In the genomic region with DNA sequence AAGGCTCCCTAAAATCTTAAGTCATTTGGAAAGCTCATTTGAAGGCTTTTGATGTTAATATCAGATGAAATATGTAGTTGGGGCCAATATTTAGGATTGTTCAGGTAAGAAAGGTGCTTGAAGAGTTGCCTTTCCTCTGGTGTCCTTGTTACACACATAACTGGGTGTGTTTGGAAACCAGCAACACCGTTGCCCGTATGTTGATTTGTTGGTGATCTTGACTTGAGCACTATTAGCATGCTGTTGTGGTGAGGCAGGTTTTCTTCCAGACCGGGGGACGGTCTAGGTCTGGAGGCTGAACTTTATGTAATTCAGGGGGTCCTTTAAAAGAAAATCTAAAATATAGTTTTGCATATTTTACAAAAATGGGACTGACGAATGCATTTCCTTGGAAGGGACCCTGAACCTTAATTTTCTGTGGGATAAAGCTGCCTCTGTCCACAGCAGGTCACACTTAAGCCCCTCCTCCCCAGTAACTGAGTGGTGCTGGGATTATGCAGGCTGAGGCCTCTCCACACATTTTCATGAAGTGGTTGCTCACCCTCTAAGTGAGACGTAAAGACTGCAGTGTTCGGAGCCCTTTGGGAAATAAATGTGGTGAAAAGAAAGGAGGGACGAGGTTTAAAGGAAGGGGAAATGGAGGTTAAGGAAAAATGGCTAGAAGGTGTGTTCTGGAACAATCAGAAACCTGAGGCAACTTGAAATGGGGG, we compare ENCODE assay signal across 9 cellular contexts. TPM values are rescaled to one million over a fixed set of nuclear protein-coding genes. Genes with fewer than 3 reads are reported as not detected.
DNase-seq lines count a peak whose midpoint lies in the region; ATAC-seq and TF ChIP-seq lines count a peak whose summit lies in the region.
"Had no signal": no experiment of that assay in that cellular context is flagged by ENCODE, and none has a peak within 500 bp of the region (broad histone marks: within the 10 kb centered on the region; RNA-seq: fewer than 3 reads in every experiment).

No MANE protein-coding gene starts in this region.

- H3K9me3 ChIP-seq in mesodermal cell (ENCODE audit: control insufficient read depth, low read length), result no peaks in the 10 kb centered on the region

- H3K4me3 Mint-ChIP-seq in stimulated activated memory B cell treated with anti-CD40 and anti-IgM and Interleukin-4, amounts not matched to agents 10 μg/mL and 1 μg/mL and 100 μg/mL, for 72 hours, result no peak overlapping the region
- H3K4me3 Mint-ChIP-seq in T-helper 2 cell treated with Interferon-gamma antibody and Interleukin-4, amounts not matched to agents 5 μg/mL and 100 μg/mL, for 36 hours, result no peak overlapping the region

- peaks cover 23% of the 10 kb centered on the region for H3K4me1 ChIP-seq in mesodermal cell (ENCODE audit: control insufficient read depth, insufficient read depth, low read length, poor library complexity, severe bottlenecking)

- H3K27ac Mint-ChIP-seq in stimulated activated memory B cell treated with anti-CD40 and anti-IgM and Interleukin-4, amounts not matched to agents 10 μg/mL and 1 μg/mL and 100 μg/mL, for 72 hours, result no peak overlapping the region
- H3K27ac Mint-ChIP-seq in T-helper 2 cell treated with Interferon-gamma antibody and Interleukin-4, amounts not matched to agents 5 μg/mL and 100 μg/mL, for 36 hours, result no peak overlapping the region

- WGBS in mesodermal cell (ENCODE audit: insufficient coverage in 2 of 2), 2 experiments, result 37 to 46% methylated on average over 3 to 6 of the region's 8 CpGs

- CTCF ChIA-PET in AG04449 (lab: Yijun Ruan, JAX), result interaction anchor here (0.6 to 3.7 kb wide), 5 partner anchors 17 to 281 kb away, joined by 3 to 20 read pairs (median 3); no protein-coding TSS in a partner anchor

- H3K27ac ChIP-seq in mesodermal cell (ENCODE audit: low read depth, low read length, severe bottlenecking), result peak overlapping the region; percentile 36

- no peaks in the 10 kb centered on the region for H3K27me3 Mint-ChIP-seq in stimulated activated memory B cell treated with anti-CD40 and anti-IgM and Interleukin-4, amounts not matched to agents 10 μg/mL and 1 μg/mL and 100 μg/mL, for 72 hours
- H3K27me3 Mint-ChIP-seq in T-helper 2 cell treated with Interferon-gamma antibody and Interleukin-4, amounts not matched to agents 5 μg/mL and 100 μg/mL, for 36 hours (ENCODE audit: low read depth), result no peaks in the 10 kb centered on the region

- POLR2A ChIA-PET in AG04449 (lab: Yijun Ruan, JAX), result no interaction called here

- no peaks in the 10 kb centered on the region for H3K9me3 Mint-ChIP-seq in stimulated activated memory B cell treated with anti-CD40 and anti-IgM and Interleukin-4, amounts not matched to agents 10 μg/mL and 1 μg/mL and 100 μg/mL, for 72 hours
- H3K9me3 Mint-ChIP-seq in T-helper 2 cell treated with Interferon-gamma antibody and Interleukin-4, amounts not matched to agents 5 μg/mL and 100 μg/mL, for 36 hours, result no peaks in the 10 kb centered on the region

- DNase-seq in AG04449 (ENCODE audit: low read depth, low spot score) (no peak), KBM-7 (peak; percentile 33), cerebellar cortex (ENCODE audit: low spot score) (peak; percentile 68), EL (no peak), NCI-H1694 (lab: John Stamatoyannopoulos, UW) (no peak)
- no peak for DNase-seq in T-helper 2 cell treated with Interferon-gamma antibody and Interleukin-4, amounts not matched to agents 5 μg/mL and 100 μg/mL, for 36 hours (ENCODE audit: low spot score)
- DNase-seq: midbrain had no signal

- H3K36me3 ChIP-seq in mesodermal cell (ENCODE audit: control insufficient read depth, insufficient read depth, low read length), result peaks cover 49% of the 10 kb centered on the region

- H3K4me1 Mint-ChIP-seq in stimulated activated memory B cell treated with anti-CD40 and anti-IgM and Interleukin-4, amounts not matched to agents 10 μg/mL and 1 μg/mL and 100 μg/mL, for 72 hours, result peaks cover 17% of the 10 kb centered on the region
- H3K4me1 Mint-ChIP-seq in T-helper 2 cell treated with Interferon-gamma antibody and Interleukin-4, amounts not matched to agents 5 μg/mL and 100 μg/mL, for 36 hours (ENCODE audit: low read depth), result peaks cover 19% of the 10 kb centered on the region

- TF ChIP-seq CTCF in AG04449 (IDR thresholded peaks at IDR 0.05; ENCODE audit: insufficient read depth, low read length, missing control alignments), result no peak

- H3K4me3 ChIP-seq in AG04449 (ENCODE audit: low read depth, low read length), result peak overlapping the region; percentile 78
- peak overlapping the region; percentile 99 for H3K4me3 ChIP-seq in mesodermal cell (ENCODE audit: extremely low read depth, insufficient read depth, low read length, poor library complexity, severe bottlenecking)

- H3K36me3 Mint-ChIP-seq in stimulated activated memory B cell treated with anti-CD40 and anti-IgM and Interleukin-4, amounts not matched to agents 10 μg/mL and 1 μg/mL and 100 μg/mL, for 72 hours, result peaks cover 8% of the 10 kb centered on the region
- H3K36me3 Mint-ChIP-seq in T-helper 2 cell treated with Interferon-gamma antibody and Interleukin-4, amounts not matched to agents 5 μg/mL and 100 μg/mL, for 36 hours (ENCODE audit: low read depth), result peaks cover 31% of the 10 kb centered on the region

- no peak for ATAC-seq in stimulated activated memory B cell treated with anti-CD40 and anti-IgM and Interleukin-4, amounts not matched to agents 10 μg/mL and 1 μg/mL and 100 μg/mL, for 72 hours

- in situ Hi-C loops in KBM-7 (cut with MboI; ENCODE audit: low pct_unique_long_range_greater_than_20kb, low sequenced_read_pairs), result no loop called here

RNA-seq across cellular contexts. Expression of gene YWHAH, which starts 1.8 kb away (rescaled TPM):
- 175 TPM for polyA plus RNA-seq in mesodermal cell (2013, experiment 1 of 2)
- polyA plus RNA-seq in mesodermal cell (2013, experiment 2 of 2), result 161 TPM

Comparison
In these comparisons a context has a peak if more than half of its experiments do, and no peak if none do; other contexts are left out.
1. DNase-seq: peak in KBM-7 (single experiment) and cerebellar cortex (single experiment); none in AG04449 (single experiment), EL (single experiment), NCI-H1694 (single experiment) and T-helper 2 cell treated with Interferon-gamma antibody and Interleukin-4, amounts not matched to agents 5 μg/mL and 100 μg/mL, for 36 hours (single experiment).